In genomic region chr2:46748121-46748520, GRCh38 we compare ENCODE assay signal across 1 cellular context.
TF ChIP-seq lines count a peak whose summit lies in the region.

No MANE protein-coding gene starts in this region.

TF ChIP-seq in HepG2, 621 proteins besides CTCF, POLR2A, EP300 and RAD21 (continues in another document):
- TF ChIP-seq ZNF660 (CRISPR knock-in tag; IDR thresholded peaks at IDR 0.05; ENCODE audit: borderline replicate concordance, low read depth) (no peak), NR2F1 (CRISPR knock-in tag; IDR thresholded peaks at IDR 0.05) (no peak), ZNF781 (CRISPR knock-in tag; IDR thresholded peaks at IDR 0.05; ENCODE audit: borderline replicate concordance, not compliant biosample characterization) (no peak), ZNF12 (CRISPR knock-in tag; IDR thresholded peaks at IDR 0.05) (no peak), SNRNP70 (IDR thresholded peaks at IDR 0.05; ENCODE audit: low read depth, low read length) (no peak), ZFAT (CRISPR knock-in tag; conservative IDR thresholded peaks at IDR 0.05) (no peak), CENPX (CRISPR knock-in tag; IDR thresholded peaks at IDR 0.05) (no peak), RBM22 (optimal IDR thresholded peaks at IDR 0.05; ENCODE audit: low read length) (no peak), GLMP (CRISPR knock-in tag; IDR thresholded peaks at IDR 0.05; ENCODE audit: borderline replicate concordance) (no peak), RCOR2 (CRISPR knock-in tag; IDR thresholded peaks at IDR 0.05) (0 out of 2 replicates have a peak, but pooled peaks have one; percentile 28), MIXL1 (CRISPR knock-in tag; IDR thresholded peaks at IDR 0.05) (no peak), SALL1 (CRISPR knock-in tag; IDR thresholded peaks at IDR 0.05) (peak; percentile 19; the same call in 1 of the 2 replicates), ZNF841 (CRISPR knock-in tag; IDR thresholded peaks at IDR 0.05; ENCODE audit: borderline replicate concordance) (no peak), ATF1 (CRISPR knock-in tag; IDR thresholded peaks at IDR 0.05) (no peak), ZFP62 (CRISPR knock-in tag; IDR thresholded peaks at IDR 0.05) (no peak), MED8 (CRISPR knock-in tag; IDR thresholded peaks at IDR 0.05; ENCODE audit: insufficient replicate concordance) (no peak), ARID2 (CRISPR knock-in tag; IDR thresholded peaks at IDR 0.05; ENCODE audit: borderline replicate concordance) (peak; percentile 60; the same call in 1 of the 2 replicates), ZNF432 (CRISPR knock-in tag; IDR thresholded peaks at IDR 0.05; ENCODE audit: borderline replicate concordance) (no peak), KDM2A (CRISPR knock-in tag; IDR thresholded peaks at IDR 0.05; ENCODE audit: borderline replicate concordance, low read depth) (no peak), ZBTB7A (CRISPR knock-in tag; IDR thresholded peaks at IDR 0.05) (no peak), ZNF558 (CRISPR knock-in tag; IDR thresholded peaks at IDR 0.05; ENCODE audit: borderline replicate concordance) (no peak), ZNF703 (CRISPR knock-in tag; IDR thresholded peaks at IDR 0.05; ENCODE audit: borderline replicate concordance) (no peak), ZBTB38 (CRISPR knock-in tag; IDR thresholded peaks at IDR 0.05) (peak; percentile 42; the same call in 1 of the 2 replicates), ZMYM3 (CRISPR knock-in tag; IDR thresholded peaks at IDR 0.05) (peak; percentile 87), PRDM4 (CRISPR knock-in tag; IDR thresholded peaks at IDR 0.05; ENCODE audit: borderline replicate concordance) (no peak), NKX3-1 (CRISPR knock-in tag; IDR thresholded peaks at IDR 0.05) (no peak), IRX3 (CRISPR knock-in tag; IDR thresholded peaks at IDR 0.05; ENCODE audit: borderline replicate concordance, low read depth) (no peak), ZNF296 (CRISPR knock-in tag; conservative IDR thresholded peaks at IDR 0.05) (no peak), NRL (CRISPR knock-in tag; IDR thresholded peaks at IDR 0.05; ENCODE audit: borderline replicate concordance) (no peak), ZNF512 (CRISPR knock-in tag; IDR thresholded peaks at IDR 0.05) (peak; percentile 46; the same call in 1 of the 2 replicates), ZNF343 (CRISPR knock-in tag; IDR thresholded peaks at IDR 0.05) (no peak), ZNF562 (CRISPR knock-in tag; IDR thresholded peaks at IDR 0.05; ENCODE audit: borderline replicate concordance) (no peak), SOX6 (IDR thresholded peaks at IDR 0.05) (no peak), SOX6 (CRISPR knock-in tag; IDR thresholded peaks at IDR 0.05) (no peak), YY1 (IDR thresholded peaks at IDR 0.05; ENCODE audit: insufficient read depth, insufficient replicate concordance, low read depth, low read length) (no peak), U2AF2 (IDR thresholded peaks at IDR 0.05; ENCODE audit: low read depth, low read length) (no peak), REXO4 (CRISPR knock-in tag; IDR thresholded peaks at IDR 0.05; ENCODE audit: borderline replicate concordance) (no peak), KDM5B (CRISPR knock-in tag; IDR thresholded peaks at IDR 0.05; ENCODE audit: borderline replicate concordance) (no peak), ZNF263 (CRISPR knock-in tag; IDR thresholded peaks at IDR 0.05) (no peak), ZXDC (CRISPR knock-in tag; IDR thresholded peaks at IDR 0.05) (no peak), ZNF33B (CRISPR knock-in tag; IDR thresholded peaks at IDR 0.05) (no peak)
- TF ChIP-seq, protein P1, sequence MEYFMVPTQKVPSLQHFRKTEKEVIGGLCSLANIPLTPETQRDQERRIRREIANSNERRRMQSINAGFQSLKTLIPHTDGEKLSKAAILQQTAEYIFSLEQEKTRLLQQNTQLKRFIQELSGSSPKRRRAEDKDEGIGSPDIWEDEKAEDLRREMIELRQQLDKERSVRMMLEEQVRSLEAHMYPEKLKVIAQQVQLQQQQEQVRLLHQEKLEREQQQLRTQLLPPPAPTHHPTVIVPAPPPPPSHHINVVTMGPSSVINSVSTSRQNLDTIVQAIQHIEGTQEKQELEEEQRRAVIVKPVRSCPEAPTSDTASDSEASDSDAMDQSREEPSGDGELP (IDR thresholded peaks at IDR 0.05; ENCODE audit: borderline replicate concordance, low read depth) = no peak
- TF ChIP-seq, protein P2, sequence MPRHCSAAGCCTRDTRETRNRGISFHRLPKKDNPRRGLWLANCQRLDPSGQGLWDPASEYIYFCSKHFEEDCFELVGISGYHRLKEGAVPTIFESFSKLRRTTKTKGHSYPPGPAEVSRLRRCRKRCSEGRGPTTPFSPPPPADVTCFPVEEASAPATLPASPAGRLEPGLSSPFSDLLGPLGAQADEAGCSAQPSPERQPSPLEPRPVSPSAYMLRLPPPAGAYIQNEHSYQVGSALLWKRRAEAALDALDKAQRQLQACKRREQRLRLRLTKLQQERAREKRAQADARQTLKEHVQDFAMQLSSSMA (CRISPR knock-in tag; IDR thresholded peaks at IDR 0.05) = no peak
- TF ChIP-seq, protein P3, sequence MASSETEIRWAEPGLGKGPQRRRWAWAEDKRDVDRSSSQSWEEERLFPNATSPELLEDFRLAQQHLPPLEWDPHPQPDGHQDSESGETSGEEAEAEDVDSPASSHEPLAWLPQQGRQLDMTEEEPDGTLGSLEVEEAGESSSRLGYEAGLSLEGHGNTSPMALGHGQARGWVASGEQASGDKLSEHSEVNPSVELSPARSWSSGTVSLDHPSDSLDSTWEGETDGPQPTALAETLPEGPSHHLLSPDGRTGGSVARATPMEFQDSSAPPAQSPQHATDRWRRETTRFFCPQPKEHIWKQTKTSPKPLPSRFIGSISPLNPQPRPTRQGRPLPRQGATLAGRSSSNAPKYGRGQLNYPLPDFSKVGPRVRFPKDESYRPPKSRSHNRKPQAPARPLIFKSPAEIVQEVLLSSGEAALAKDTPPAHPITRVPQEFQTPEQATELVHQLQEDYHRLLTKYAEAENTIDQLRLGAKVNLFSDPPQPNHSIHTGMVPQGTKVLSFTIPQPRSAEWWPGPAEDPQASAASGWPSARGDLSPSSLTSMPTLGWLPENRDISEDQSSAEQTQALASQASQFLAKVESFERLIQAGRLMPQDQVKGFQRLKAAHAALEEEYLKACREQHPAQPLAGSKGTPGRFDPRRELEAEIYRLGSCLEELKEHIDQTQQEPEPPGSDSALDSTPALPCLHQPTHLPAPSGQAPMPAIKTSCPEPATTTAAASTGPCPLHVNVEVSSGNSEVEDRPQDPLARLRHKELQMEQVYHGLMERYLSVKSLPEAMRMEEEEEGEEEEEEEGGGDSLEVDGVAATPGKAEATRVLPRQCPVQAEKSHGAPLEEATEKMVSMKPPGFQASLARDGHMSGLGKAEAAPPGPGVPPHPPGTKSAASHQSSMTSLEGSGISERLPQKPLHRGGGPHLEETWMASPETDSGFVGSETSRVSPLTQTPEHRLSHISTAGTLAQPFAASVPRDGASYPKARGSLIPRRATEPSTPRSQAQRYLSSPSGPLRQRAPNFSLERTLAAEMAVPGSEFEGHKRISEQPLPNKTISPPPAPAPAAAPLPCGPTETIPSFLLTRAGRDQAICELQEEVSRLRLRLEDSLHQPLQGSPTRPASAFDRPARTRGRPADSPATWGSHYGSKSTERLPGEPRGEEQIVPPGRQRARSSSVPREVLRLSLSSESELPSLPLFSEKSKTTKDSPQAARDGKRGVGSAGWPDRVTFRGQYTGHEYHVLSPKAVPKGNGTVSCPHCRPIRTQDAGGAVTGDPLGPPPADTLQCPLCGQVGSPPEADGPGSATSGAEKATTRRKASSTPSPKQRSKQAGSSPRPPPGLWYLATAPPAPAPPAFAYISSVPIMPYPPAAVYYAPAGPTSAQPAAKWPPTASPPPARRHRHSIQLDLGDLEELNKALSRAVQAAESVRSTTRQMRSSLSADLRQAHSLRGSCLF (CRISPR knock-in tag; IDR thresholded peaks at IDR 0.05; ENCODE audit: borderline replicate concordance) = no peak
- TF ChIP-seq, protein P4, sequence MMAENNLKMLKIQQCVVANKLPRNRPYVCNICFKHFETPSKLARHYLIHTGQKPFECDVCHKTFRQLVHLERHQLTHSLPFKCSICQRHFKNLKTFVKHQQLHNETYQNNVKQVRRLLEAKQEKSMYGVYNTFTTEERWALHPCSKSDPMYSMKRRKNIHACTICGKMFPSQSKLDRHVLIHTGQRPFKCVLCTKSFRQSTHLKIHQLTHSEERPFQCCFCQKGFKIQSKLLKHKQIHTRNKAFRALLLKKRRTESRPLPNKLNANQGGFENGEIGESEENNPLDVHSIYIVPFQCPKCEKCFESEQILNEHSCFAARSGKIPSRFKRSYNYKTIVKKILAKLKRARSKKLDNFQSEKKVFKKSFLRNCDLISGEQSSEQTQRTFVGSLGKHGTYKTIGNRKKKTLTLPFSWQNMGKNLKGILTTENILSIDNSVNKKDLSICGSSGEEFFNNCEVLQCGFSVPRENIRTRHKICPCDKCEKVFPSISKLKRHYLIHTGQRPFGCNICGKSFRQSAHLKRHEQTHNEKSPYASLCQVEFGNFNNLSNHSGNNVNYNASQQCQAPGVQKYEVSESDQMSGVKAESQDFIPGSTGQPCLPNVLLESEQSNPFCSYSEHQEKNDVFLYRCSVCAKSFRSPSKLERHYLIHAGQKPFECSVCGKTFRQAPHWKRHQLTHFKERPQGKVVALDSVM (CRISPR knock-in tag; IDR thresholded peaks at IDR 0.05) = peak; percentile 97
- TF ChIP-seq, protein P5, sequence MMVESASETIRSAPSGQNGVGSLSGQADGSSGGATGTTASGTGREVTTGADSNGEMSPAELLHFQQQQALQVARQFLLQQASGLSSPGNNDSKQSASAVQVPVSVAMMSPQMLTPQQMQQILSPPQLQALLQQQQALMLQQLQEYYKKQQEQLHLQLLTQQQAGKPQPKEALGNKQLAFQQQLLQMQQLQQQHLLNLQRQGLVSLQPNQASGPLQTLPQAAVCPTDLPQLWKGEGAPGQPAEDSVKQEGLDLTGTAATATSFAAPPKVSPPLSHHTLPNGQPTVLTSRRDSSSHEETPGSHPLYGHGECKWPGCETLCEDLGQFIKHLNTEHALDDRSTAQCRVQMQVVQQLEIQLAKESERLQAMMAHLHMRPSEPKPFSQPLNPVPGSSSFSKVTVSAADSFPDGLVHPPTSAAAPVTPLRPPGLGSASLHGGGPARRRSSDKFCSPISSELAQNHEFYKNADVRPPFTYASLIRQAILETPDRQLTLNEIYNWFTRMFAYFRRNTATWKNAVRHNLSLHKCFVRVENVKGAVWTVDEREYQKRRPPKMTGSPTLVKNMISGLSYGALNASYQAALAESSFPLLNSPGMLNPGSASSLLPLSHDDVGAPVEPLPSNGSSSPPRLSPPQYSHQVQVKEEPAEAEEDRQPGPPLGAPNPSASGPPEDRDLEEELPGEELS (CRISPR knock-in tag; IDR thresholded peaks at IDR 0.05) = no peak
